ENCODE assay signal across 8 cellular contexts in genomic region chr1:221478050-221478949, GRCh38.
DNase-seq lines count a peak whose midpoint lies in the region; ATAC-seq and TF ChIP-seq lines count a peak whose summit lies in the region.

No MANE protein-coding gene starts in this region.

- peak; percentile 83 to 88 for ATAC-seq in CD4-positive, CD25-positive, alpha-beta regulatory T cell (ENCODE audit: low read depth in 2 of 2)
- peak; percentile 84 for ATAC-seq in HG03354 (IDR thresholded peaks at IDR 0.05; ENCODE audit: poor library complexity, severe bottlenecking, unreplicated experiment)
- ATAC-seq in thoracic aorta (ENCODE audit: insufficient number of reproducible peaks, low FRiP score, low read depth), result no peak

- no peaks in the 10 kb centered on the region for H3K4me1 ChIP-seq in CD4-positive, CD25-positive, alpha-beta regulatory T cell (ENCODE audit: control insufficient read depth, insufficient read depth, low read length, poor library complexity, severe bottlenecking)
- H3K4me1 ChIP-seq in OCI-LY3 (ENCODE audit: low read length), result peaks cover 9% of the 10 kb centered on the region
- no peaks in the 10 kb centered on the region for H3K4me1 ChIP-seq in thoracic aorta (ENCODE audit: control insufficient read depth in 1 of 2, low read depth in 2 of 2)

- no peaks in the 10 kb centered on the region for H3K79me2 ChIP-seq in OCI-LY3 (ENCODE audit: low read length)

- H3K27ac Mint-ChIP-seq in CD4-positive, CD25-positive, alpha-beta regulatory T cell, result no peak overlapping the region

- no peak overlapping the region for H3K9ac ChIP-seq in OCI-LY3 (ENCODE audit: low read length)

- H3K36me3 ChIP-seq in CD4-positive, CD25-positive, alpha-beta regulatory T cell (ENCODE audit: control insufficient read depth, insufficient read depth, low read length), result no peaks in the 10 kb centered on the region
- H3K36me3 ChIP-seq in OCI-LY3 (replicated peaks; ENCODE audit: low read depth, low read length), result no peaks in the 10 kb centered on the region
- H3K36me3 ChIP-seq in thoracic aorta, result no peaks in the 10 kb centered on the region

- peaks cover 13% of the 10 kb centered on the region for H3K27me3 Mint-ChIP-seq in CD4-positive, CD25-positive, alpha-beta regulatory T cell

- H3K4me1 Mint-ChIP-seq in CD4-positive, CD25-positive, alpha-beta regulatory T cell, result peaks cover 0 to 2% (median 0%) of the 10 kb centered on the region in 4 donors

- no peaks in the 10 kb centered on the region for H3K27me3 ChIP-seq in CD4-positive, CD25-positive, alpha-beta regulatory T cell (ENCODE audit: control insufficient read depth, insufficient read depth, low read length)
- H3K27me3 ChIP-seq in OCI-LY3 (ENCODE audit: low read depth, low read length), result peaks cover 12% of the 10 kb centered on the region
- no peaks in the 10 kb centered on the region for H3K27me3 ChIP-seq in thoracic aorta (replicated peaks; ENCODE audit: insufficient read depth)

- TF ChIP-seq CTCF in OCI-LY3 (IDR thresholded peaks at IDR 0.05; ENCODE audit: low read depth, low read length) (peak; percentile 98), fibroblast of mammary gland (conservative IDR thresholded peaks at IDR 0.05; ENCODE audit: control insufficient read depth, insufficient read depth, low read depth, low read length) (peak; percentile 97), thoracic aorta (IDR thresholded peaks at IDR 0.05) (peak; percentile 32)

- H3K27ac ChIP-seq in CD4-positive, CD25-positive, alpha-beta regulatory T cell (ENCODE audit: insufficient read depth, low read length, poor library complexity, severe bottlenecking), result no peak overlapping the region
- H3K27ac ChIP-seq in OCI-LY3 (ENCODE audit: low read length) (no peak overlapping the region), thoracic aorta (no peak overlapping the region)

- H3K36me3 Mint-ChIP-seq in CD4-positive, CD25-positive, alpha-beta regulatory T cell, result no peaks in the 10 kb centered on the region

- peak overlapping the region; percentile 56 for H2AFZ ChIP-seq in OCI-LY3 (ENCODE audit: low read depth, low read length)

- H3K4me3 Mint-ChIP-seq in CD4-positive, CD25-positive, alpha-beta regulatory T cell, result no peak overlapping the region

- H3K9me3 ChIP-seq in CD4-positive, CD25-positive, alpha-beta regulatory T cell (ENCODE audit: control insufficient read depth in 2 of 2, low read length in 2 of 2), result no peaks in the 10 kb centered on the region
- no peaks in the 10 kb centered on the region for H3K9me3 ChIP-seq in OCI-LY3 (ENCODE audit: insufficient read depth, low read length)
- no peaks in the 10 kb centered on the region for H3K9me3 ChIP-seq in thoracic aorta

- H3K4me2 ChIP-seq in OCI-LY3 (ENCODE audit: low read length), result peak overlapping the region; percentile 58

- DNase-seq in CD4-positive, CD25-positive, alpha-beta regulatory T cell, result peak; percentile 14 to 61 (median 45)
- DNase-seq in GM19238 (ENCODE audit: insufficient read length, low spot score) (peak; percentile 7), activated T-cell treated with anti-CD3 and anti-CD28 coated beads for 4 hours (peak; percentile 31), fibroblast of mammary gland (ENCODE audit: low read depth) (peak; percentile 90), nucleus accumbens (lab: John Stamatoyannopoulos, UW) (peak in 49 of 56 donors; percentile 1 to 75 (median 39)), thoracic aorta (ENCODE audit: low spot score) (no peak)

- no peak overlapping the region for H3K4me3 ChIP-seq in CD4-positive, CD25-positive, alpha-beta regulatory T cell (ENCODE audit: low read depth, low read length)
- H3K4me3 ChIP-seq in OCI-LY3 (ENCODE audit: low read length) (0 out of 2 replicates have a peak overlapping the region, but pooled peaks have one; percentile 21), fibroblast of mammary gland (ENCODE audit: control insufficient read depth, low read depth, low read length) (no peak overlapping the region), thoracic aorta (no peak overlapping the region)

- H4K20me1 ChIP-seq in OCI-LY3 (ENCODE audit: insufficient read depth, low read length), result no peaks in the 10 kb centered on the region

- H3K9me3 Mint-ChIP-seq in CD4-positive, CD25-positive, alpha-beta regulatory T cell, result peaks cover 0 to 2% (median 0%) of the 10 kb centered on the region in 7 donors

Comparison
In these comparisons a context has a peak if more than half of its experiments do, and no peak if none do; other contexts are left out.
1. CTCF ChIP-seq: peak in every context shown above with its lines; median percentile 98 in OCI-LY3; 97 in fibroblast of mammary gland; 32 in thoracic aorta.